Comparison of ENCODE assay signal across 9 cellular contexts in genomic region chr1:81801834-81802531, GRCh38. TPM values are rescaled to one million over a fixed set of nuclear protein-coding genes. Genes with fewer than 3 reads are reported as not detected.
DNase-seq lines count a peak whose midpoint lies in the region; ATAC-seq and TF ChIP-seq lines count a peak whose summit lies in the region.
"Had no signal": no experiment of that assay in that cellular context is flagged by ENCODE, and none has a peak within 500 bp of the region (broad histone marks: within the 10 kb centered on the region; RNA-seq: fewer than 3 reads in every experiment).

No MANE protein-coding gene starts in this region.

- no TSS peak for BruUV-seq in PC-9 (replicated peaks; lab: Mats Ljungman, UMichigan)

- H3K36me3 ChIP-seq in PC-9 (ENCODE audit: low read depth) = no peaks in the 10 kb centered on the region

- intact Hi-C loops in PC-9 (cut with micrococcal nuclease; ENCODE audit: unreplicated experiment) = loop anchor here (2.0 to 5.0 kb wide), 4 partner anchors 100 to 253 kb away; no protein-coding TSS in a partner anchor

- CTCF ChIA-PET in PC-9 (lab: Charles Lee) = interaction anchor here (0.6 to 0.7 kb wide), 2 partner anchors 21 to 1644 kb away, joined by 3 read pairs; no protein-coding TSS in a partner anchor
- CTCF ChIA-PET in activated CD8-positive, alpha-beta T cell treated with anti-CD3 and anti-CD28 coated beads, Interleukin-2, amount 10 ng/mL, durations not matched to agents 7 days and 5 days (lab: Charles Lee) = no interaction called here

- peaks cover 35% of the 10 kb centered on the region for H3K79me2 ChIP-seq in PC-9 (ENCODE audit: low read depth)

- no peak for ATAC-seq in activated CD8-positive, alpha-beta T cell treated with anti-CD3 and anti-CD28 coated beads, Interleukin-2, amount 10 ng/mL, durations not matched to agents 7 days and 5 days

- no peaks in the 10 kb centered on the region for H3K9me3 Mint-ChIP-seq in neural crest cell
- H3K9me3 Mint-ChIP-seq in activated CD8-positive, alpha-beta T cell treated with anti-CD3 and anti-CD28 coated beads, Interleukin-2, amount 10 ng/mL, durations not matched to agents 7 days and 5 days (ENCODE audit: insufficient read depth) = no peaks in the 10 kb centered on the region

- H3K27me3 Mint-ChIP-seq in neural crest cell (ENCODE audit: low read depth) = no peaks in the 10 kb centered on the region
- H3K27me3 Mint-ChIP-seq in activated CD8-positive, alpha-beta T cell treated with anti-CD3 and anti-CD28 coated beads, Interleukin-2, amount 10 ng/mL, durations not matched to agents 7 days and 5 days (ENCODE audit: low read depth) = peaks cover 53% of the 10 kb centered on the region

- H3K36me3 Mint-ChIP-seq in neural crest cell (ENCODE audit: low read depth) = no peaks in the 10 kb centered on the region
- H3K36me3 Mint-ChIP-seq in activated CD8-positive, alpha-beta T cell treated with anti-CD3 and anti-CD28 coated beads, Interleukin-2, amount 10 ng/mL, durations not matched to agents 7 days and 5 days (ENCODE audit: low read depth) = no peaks in the 10 kb centered on the region

- no peaks in the 10 kb centered on the region for H3K27me3 ChIP-seq in PC-9 (ENCODE audit: insufficient read depth, low read depth)

- peak overlapping the region; percentile 94 for H3K4me2 ChIP-seq in PC-9

- H3K9me3 ChIP-seq in PC-9 (ENCODE audit: insufficient read depth, low read depth) = no peaks in the 10 kb centered on the region; the same call in 1 of the 2 replicates

- H3K4me3 ChIP-seq in PC-9 = peak overlapping the region; percentile 96

- POLR2A ChIA-PET in PC-9 (lab: Charles Lee; ENCODE audit: unreplicated experiment) = interaction anchor here (0.6 to 1.4 kb wide), 3 partner anchors 99 to 195 kb away, joined by 3 to 6 read pairs (median 3); no protein-coding TSS in a partner anchor
- POLR2A ChIA-PET in activated CD8-positive, alpha-beta T cell treated with anti-CD3 and anti-CD28 coated beads, Interleukin-2, amount 10 ng/mL, durations not matched to agents 7 days and 5 days (lab: Charles Lee) = no interaction called here

- peak overlapping the region; percentile 94 for H3K27ac Mint-ChIP-seq in neural crest cell (ENCODE audit: unreplicated experiment)
- H3K27ac Mint-ChIP-seq in activated CD8-positive, alpha-beta T cell treated with anti-CD3 and anti-CD28 coated beads, Interleukin-2, amount 10 ng/mL, durations not matched to agents 7 days and 5 days = no peak overlapping the region

- H2AFZ ChIP-seq in PC-9 = peak overlapping the region; percentile 97

- peaks cover 25% of the 10 kb centered on the region for H3K4me1 ChIP-seq in PC-9 (replicated peaks; ENCODE audit: insufficient read depth)

- H3F3A ChIP-seq in PC-9 (ENCODE audit: insufficient read depth, low read depth) = peaks cover 3% of the 10 kb centered on the region; the same call in 1 of the 2 replicates

- H3K4me1 Mint-ChIP-seq in neural crest cell = peaks cover 46% of the 10 kb centered on the region
- peaks cover 5% of the 10 kb centered on the region for H3K4me1 Mint-ChIP-seq in activated CD8-positive, alpha-beta T cell treated with anti-CD3 and anti-CD28 coated beads, Interleukin-2, amount 10 ng/mL, durations not matched to agents 7 days and 5 days (ENCODE audit: low read depth)

- peak overlapping the region; percentile 76; the same call in 1 of the 2 replicates for H3K27ac ChIP-seq in PC-9

- H3K4me3 Mint-ChIP-seq in neural crest cell = peak overlapping the region; percentile 97
- H3K4me3 Mint-ChIP-seq in activated CD8-positive, alpha-beta T cell treated with anti-CD3 and anti-CD28 coated beads, Interleukin-2, amount 10 ng/mL, durations not matched to agents 7 days and 5 days = no peak overlapping the region

- H4K20me1 ChIP-seq in PC-9 (ENCODE audit: insufficient read depth) = peaks cover 7% of the 10 kb centered on the region; the same call in 1 of the 2 replicates

- no peaks in the 10 kb centered on the region for H3K9me2 ChIP-seq in PC-9 (ENCODE audit: insufficient read depth)

- DNase-seq in NCI-H2196 (lab: John Stamatoyannopoulos, UW; ENCODE audit: unreplicated experiment) = peak; percentile 36
- no peak for DNase-seq in NCI-H2196 treated with DMSO at 0.1 percent for 48 hours (lab: John Stamatoyannopoulos, UW; ENCODE audit: unreplicated experiment)
- DNase-seq in PC-9 = peak; percentile 40 to 43
- peak; percentile 46 for DNase-seq in fibroblast of gingiva (ENCODE audit: low read depth)
- DNase-seq in neural crest cell (ENCODE audit: low read depth, low spot score) = peak; percentile 23
- no peak for DNase-seq in cerebellar cortex (ENCODE audit: low spot score)
- DNase-seq in activated CD8-positive, alpha-beta T cell treated with anti-CD3 and anti-CD28 coated beads, Interleukin-2, amount 10 ng/mL, durations not matched to agents 7 days and 5 days = no peak
- no peak for DNase-seq in stimulated activated CD4-positive, alpha-beta T cell treated with anti-CD3 and anti-CD28 coated beads, Interleukin-2, amount 100 ng/mL, for 24 hours
- DNase-seq: DND-41 had no signal

- TF ChIP-seq CTCF in PC-9 (conservative IDR thresholded peaks at IDR 0.05) (no peak), neural crest cell (conservative IDR thresholded peaks at IDR 0.05) (no peak)

RNA-seq across cellular contexts. Expression of gene ADGRL2, which starts 1.2 kb away (rescaled TPM):
- 24.0 and 25.3 TPM in 2 replicates for total RNA-seq in PC-9 (2021)
- total RNA-seq in neural crest cell = 168 and 170 TPM in 2 replicates
- not detected for total RNA-seq in activated CD8-positive, alpha-beta T cell treated with anti-CD3 and anti-CD28 coated beads, Interleukin-2, amount 10 ng/mL, durations not matched to agents 7 days and 5 days

Comparison
In these comparisons a context has a peak if more than half of its experiments do, and no peak if none do; other contexts are left out.
1. DNase-seq: peak in NCI-H2196 (single experiment), PC-9 (2 of 2), fibroblast of gingiva (single experiment) and neural crest cell (single experiment); none in NCI-H2196 treated with DMSO at 0.1 percent for 48 hours (single experiment), cerebellar cortex (single experiment), activated CD8-positive, alpha-beta T cell treated with anti-CD3 and anti-CD28 coated beads, Interleukin-2, amount 10 ng/mL, durations not matched to agents 7 days and 5 days (single experiment) and stimulated activated CD4-positive, alpha-beta T cell treated with anti-CD3 and anti-CD28 coated beads, Interleukin-2, amount 100 ng/mL, for 24 hours (0 of 2).
2. RNA of gene ADGRL2, which starts 1.2 kb away (total RNA-seq): 168 to 170 TPM in neural crest cell and 24.0 to 25.3 TPM in PC-9; not detected in activated CD8-positive, alpha-beta T cell treated with anti-CD3 and anti-CD28 coated beads, Interleukin-2, amount 10 ng/mL, durations not matched to agents 7 days and 5 days; every median in the first group is over 10 times any median in the second.